ENCODE assay signal across 21 cellular contexts in the genomic region with DNA sequence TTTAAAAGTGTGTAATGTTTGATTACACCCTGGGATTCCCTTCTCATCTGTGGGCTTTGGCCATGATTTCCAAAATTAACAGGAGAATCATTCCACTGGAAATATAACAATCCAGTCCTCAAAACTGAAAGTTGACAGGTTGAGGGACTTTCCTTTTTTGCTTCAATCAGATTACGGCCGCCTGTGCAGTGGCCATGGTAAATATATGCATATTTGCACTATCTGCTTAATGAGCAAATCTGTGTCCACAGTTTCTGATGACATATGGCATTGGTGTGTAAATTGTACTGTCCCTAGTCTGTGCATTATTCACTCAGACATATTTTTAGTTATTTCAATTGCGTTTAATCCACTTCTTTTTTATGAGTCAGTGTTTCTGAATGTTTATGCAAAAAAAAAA.
DNase-seq lines count a peak whose midpoint lies in the region; FAIRE-seq and TF ChIP-seq lines count a peak whose summit lies in the region.
"Had no signal": no experiment of that assay in that cellular context is flagged by ENCODE, and none has a peak within 500 bp of the region (broad histone marks: within the 10 kb centered on the region; RNA-seq: fewer than 3 reads in every experiment).

No MANE protein-coding gene starts in this region.

- 52% methylated on average over 3 of the region's 3 CpGs for WGBS in smooth muscle cell (ENCODE audit: low lambda C conversion rate)

- H3K4me2 ChIP-seq in astrocyte (ENCODE audit: low read length) = peak overlapping the region; percentile 35
- peak overlapping the region; percentile 34 for H3K4me2 ChIP-seq in smooth muscle cell
- H3K4me2 ChIP-seq: GM23338 had no signal

- peaks cover 4% of the 10 kb centered on the region for H3K36me3 Mint-ChIP-seq in astrocyte (ENCODE audit: low read depth, unreplicated experiment)

- H3K4me1 Mint-ChIP-seq in astrocyte (ENCODE audit: low read depth, unreplicated experiment) = peaks cover 24% of the 10 kb centered on the region

- no peaks in the 10 kb centered on the region for H3K27me3 Mint-ChIP-seq in astrocyte (ENCODE audit: low read depth, unreplicated experiment)

- H3K4me3 ChIP-seq in astrocyte (ENCODE audit: insufficient read depth, low read depth, low read length) (no peak overlapping the region), endocrine pancreas (ENCODE audit: control insufficient read depth, insufficient read depth, low read length) (peak overlapping the region; percentile 7), smooth muscle cell (no peak overlapping the region)
- H3K4me3 ChIP-seq: GM23338 had no signal

- H3K36me3 ChIP-seq in astrocyte (ENCODE audit: insufficient read depth, low read length) = no peaks in the 10 kb centered on the region
- H3K36me3 ChIP-seq in endocrine pancreas (ENCODE audit: control insufficient read depth, insufficient read depth, low read length) = no peaks in the 10 kb centered on the region
- no peaks in the 10 kb centered on the region for H3K36me3 ChIP-seq in smooth muscle cell (ENCODE audit: low read depth)

- H3K79me2 ChIP-seq in astrocyte (ENCODE audit: insufficient read depth, low read length) (no peaks in the 10 kb centered on the region), smooth muscle cell (ENCODE audit: low read depth) (no peaks in the 10 kb centered on the region)

- no peak overlapping the region for H3K4me3 Mint-ChIP-seq in astrocyte (ENCODE audit: unreplicated experiment)
- H3K4me3 Mint-ChIP-seq: CD4-positive, alpha-beta T cell; GM23338 had no signal

- H3K9me3 Mint-ChIP-seq in astrocyte (ENCODE audit: unreplicated experiment) = no peaks in the 10 kb centered on the region
- H3K9me3 Mint-ChIP-seq: CD4-positive, alpha-beta T cell; GM23338 had no signal

- peaks cover 8% of the 10 kb centered on the region for H3F3A ChIP-seq in smooth muscle cell (ENCODE audit: low read depth)

- no peak overlapping the region for H2AFZ ChIP-seq in astrocyte (ENCODE audit: low read depth, low read length)
- no peak overlapping the region for H2AFZ ChIP-seq in smooth muscle cell (ENCODE audit: low read depth)
- H2AFZ ChIP-seq: GM23338 had no signal

- H3K9ac ChIP-seq in astrocyte (ENCODE audit: low read length) (no peak overlapping the region), endocrine pancreas (ENCODE audit: control insufficient read depth, insufficient read depth, low read length) (no peak overlapping the region), smooth muscle cell (ENCODE audit: low read depth) (no peak overlapping the region)

- H3K27me3 ChIP-seq in astrocyte (ENCODE audit: insufficient read depth, low read length) (no peaks in the 10 kb centered on the region), endocrine pancreas (ENCODE audit: control insufficient read depth, insufficient read depth, low read length) (no peaks in the 10 kb centered on the region), smooth muscle cell (ENCODE audit: low read depth) (no peaks in the 10 kb centered on the region)

- H3K9me3 ChIP-seq in astrocyte (ENCODE audit: insufficient read depth, low read depth, low read length) (no peaks in the 10 kb centered on the region), endocrine pancreas (ENCODE audit: control insufficient read depth, low read length) (no peaks in the 10 kb centered on the region), smooth muscle cell (replicated peaks; ENCODE audit: low read depth) (no peaks in the 10 kb centered on the region)
- H3K9me3 ChIP-seq: Caco-2 had no signal

- POLR2A ChIA-PET in RWPE1 (lab: Yijun Ruan, JAX; ENCODE audit: low non-redundant PET) = no interaction called here

- DNase-seq in NCI-H69 (lab: John Stamatoyannopoulos, UW) (peak; percentile 65), astrocyte (ENCODE audit: low read depth) (no peak), smooth muscle cell (lab: John Stamatoyannopoulos, UW; ENCODE audit: unreplicated experiment) (no peak), DMS53 (lab: John Stamatoyannopoulos, UW) (no peak), RWPE1 (ENCODE audit: low spot score) (no peak), cortex of kidney (lab: John Stamatoyannopoulos, UW) (no peak)
- DNase-seq: AML-193; Caco-2; CD4-positive, alpha-beta T cell; DMS79; GDM1; HCEC 1CT had no signal

- H4K20me1 ChIP-seq in astrocyte (ENCODE audit: insufficient read depth, low read length) (no peaks in the 10 kb centered on the region), smooth muscle cell (ENCODE audit: low read depth) (no peaks in the 10 kb centered on the region)

- peak overlapping the region; percentile 15 for H3K27ac Mint-ChIP-seq in astrocyte (ENCODE audit: unreplicated experiment)
- H3K27ac Mint-ChIP-seq: CD4-positive, alpha-beta T cell; GM23338 had no signal

- CTCF ChIA-PET in RWPE1 (lab: Yijun Ruan, JAX) = no interaction called here

- no peak overlapping the region for H3K27ac ChIP-seq in astrocyte (ENCODE audit: low read depth, low read length)
- peak overlapping the region; percentile 64 for H3K27ac ChIP-seq in smooth muscle cell (ENCODE audit: low read depth)
- H3K27ac ChIP-seq in RWPE1 = no peak overlapping the region
- H3K27ac ChIP-seq: C4-2B, HL-60 had no signal

- FAIRE-seq in astrocyte (lab: Jason Lieb, UNC) = no peak
- FAIRE-seq: A204.1, D721Med, GM12892, GM18507, H54 had no signal

- TF ChIP-seq CTCF in astrocyte (IDR thresholded peaks at IDR 0.05; ENCODE audit: insufficient read depth, low read depth, low read length) = no peak
- TF ChIP-seq CTCF in smooth muscle cell (IDR thresholded peaks at IDR 0.05; ENCODE audit: borderline replicate concordance, insufficient read depth, poor library complexity, severe bottlenecking) = no peak
- no peak for TF ChIP-seq CTCF in RWPE1 (conservative IDR thresholded peaks at IDR 0.05; ENCODE audit: low read depth)

- H3K4me1 ChIP-seq in astrocyte (ENCODE audit: insufficient read depth, low read length) (peaks cover 13% of the 10 kb centered on the region), endocrine pancreas (ENCODE audit: control insufficient read depth, insufficient read depth, low read length) (peaks cover 13% of the 10 kb centered on the region), smooth muscle cell (ENCODE audit: low read depth) (peaks cover 6% of the 10 kb centered on the region)
- H3K4me1 ChIP-seq: Caco-2 had no signal
